25 cellular contexts compared by ENCODE assay signal in the genomic region with DNA sequence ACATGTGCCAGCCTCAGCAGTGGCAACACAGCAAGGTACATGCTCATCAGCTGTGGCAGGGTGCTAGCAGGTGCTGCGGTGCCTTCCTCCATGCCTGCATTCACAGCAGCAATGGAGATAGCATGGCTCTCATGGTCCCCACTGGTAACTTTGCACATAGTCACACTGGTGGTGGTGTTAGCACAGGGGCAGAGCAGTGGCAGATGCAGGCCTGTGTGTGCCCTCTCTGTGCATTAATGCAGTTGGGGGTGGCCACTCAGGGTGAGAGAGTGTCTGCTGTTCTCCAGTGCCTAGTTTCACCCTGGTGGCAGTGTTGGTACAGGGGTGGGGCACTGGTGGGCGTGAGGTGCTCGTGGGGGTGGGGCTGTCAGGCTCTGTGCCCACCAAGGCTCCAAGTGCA. TPM values are rescaled to one million over a fixed set of nuclear protein-coding genes. Genes with fewer than 3 reads are reported as not detected.
"Had no signal": no experiment of that assay in that cellular context is flagged by ENCODE, and none has a peak within 500 bp of the region (broad histone marks: within the 10 kb centered on the region; RNA-seq: fewer than 3 reads in every experiment).

No MANE protein-coding gene starts in this region.

- H3K9me3 ChIP-seq: esophagus squamous epithelium, neutrophil, thyroid gland, vagina had no signal

- H3K27me3 Mint-ChIP-seq: effector memory CD8-positive, alpha-beta T cell; naive B cell; type B pancreatic cell had no signal

- H3K4me3 ChIP-seq: coronary artery, esophagus squamous epithelium, gastroesophageal sphincter, left ventricle myocardium inferior, lung, sigmoid colon, skin epidermis, thyroid gland, vagina had no signal

- H3K4me3 Mint-ChIP-seq: effector memory CD8-positive, alpha-beta T cell; immature natural killer cell; naive B cell; nephron progenitor cell; type B pancreatic cell had no signal

- H3K4me1 ChIP-seq: gastroesophageal sphincter, left ventricle myocardium inferior, sigmoid colon, thyroid gland, vagina had no signal

- H3K27ac ChIP-seq: coronary artery, epithelial cell of prostate, esophagus squamous epithelium, gastroesophageal sphincter, left ventricle myocardium inferior, neutrophil, sigmoid colon, skin epidermis, thyroid gland, vagina had no signal

- ATAC-seq: effector memory CD8-positive, alpha-beta T cell; gastroesophageal sphincter; left cardiac atrium had no signal

- H3K36me3 Mint-ChIP-seq: immature natural killer cell, naive B cell, type B pancreatic cell had no signal

- H3K4me1 Mint-ChIP-seq: immature natural killer cell, naive B cell, nephron progenitor cell had no signal

- H3K36me3 ChIP-seq: esophagus squamous epithelium, gastroesophageal sphincter, left ventricle myocardium inferior, neutrophil, sigmoid colon, thyroid gland, vagina had no signal

- DNase-seq: cerebellar nuclear complex; effector memory CD8-positive, alpha-beta T cell; esophagus squamous epithelium; foreskin fibroblast; immature natural killer cell; left cardiac atrium; left ventricle myocardium inferior; mesenchymal stem cell; naive B cell; nephron progenitor cell; sigmoid colon; stimulated activated CD4-positive, alpha-beta T cell treated with anti-CD3 and anti-CD28 coated beads, Interleukin-2, amount 100 ng/mL, for 24 hours; stimulated activated CD4-positive, alpha-beta T cell treated with anti-CD3 and anti-CD28 coated beads, Interleukin-4, amount 100 ng/mL, for 4 hours; stimulated activated naive CD4-positive, alpha-beta T cell treated with Interleukin-2 at 50 U/mL for 16 hours; thyroid gland had no signal

- H3K27ac Mint-ChIP-seq: effector memory CD8-positive, alpha-beta T cell; immature natural killer cell; naive B cell; nephron progenitor cell; type B pancreatic cell had no signal

- H3K27me3 ChIP-seq: esophagus squamous epithelium, gastroesophageal sphincter, neutrophil, sigmoid colon, thyroid gland, vagina had no signal

RNA-seq across cellular contexts. Expression of gene PPP1R3A, which starts 17.7 kb away (rescaled TPM):
- total RNA-seq: esophagus squamous epithelium, osteoblast, pulmonary artery endothelial cell, sigmoid colon, thyroid gland, vagina had no signal
